In genomic region chr4:85570388-85570787, GRCh38 we compare ENCODE assay signal across 15 cellular contexts.
"Had no signal": no experiment of that assay in that cellular context is flagged by ENCODE, and none has a peak within 500 bp of the region (broad histone marks: within the 10 kb centered on the region; RNA-seq: fewer than 3 reads in every experiment).

No MANE protein-coding gene starts in this region.

- H3K27me3 Mint-ChIP-seq: activated naive CD4-positive, alpha-beta T cell treated with anti-CD3 and anti-CD28 coated beads, Interleukin-2, amount 50 U/mL, for 24 hours had no signal

- H3K4me3 Mint-ChIP-seq: activated naive CD4-positive, alpha-beta T cell treated with anti-CD3 and anti-CD28 coated beads, Interleukin-2, amount 50 U/mL, for 24 hours; natural killer cell had no signal

- FAIRE-seq: colon had no signal

- H3K27me3 ChIP-seq: hepatocyte, tibial nerve, vagina had no signal

- H3K4me1 Mint-ChIP-seq: activated naive CD4-positive, alpha-beta T cell treated with anti-CD3 and anti-CD28 coated beads, Interleukin-2, amount 50 U/mL, for 24 hours; natural killer cell had no signal

- H3K36me3 ChIP-seq: left ventricle myocardium inferior, vagina had no signal

- H3K4me3 ChIP-seq: hepatocyte, left ventricle myocardium inferior, tibial nerve, vagina had no signal

- H3K36me3 Mint-ChIP-seq: activated naive CD4-positive, alpha-beta T cell treated with anti-CD3 and anti-CD28 coated beads, Interleukin-2, amount 50 U/mL, for 24 hours; natural killer cell had no signal

- H3K4me1 ChIP-seq: left ventricle myocardium inferior, vagina had no signal

- H3K9me3 Mint-ChIP-seq: activated naive CD4-positive, alpha-beta T cell treated with anti-CD3 and anti-CD28 coated beads, Interleukin-2, amount 50 U/mL, for 24 hours had no signal

- H3K27ac Mint-ChIP-seq: activated naive CD4-positive, alpha-beta T cell treated with anti-CD3 and anti-CD28 coated beads, Interleukin-2, amount 50 U/mL, for 24 hours; natural killer cell had no signal

- H3K9me3 ChIP-seq: left ventricle myocardium inferior, tibial nerve, vagina had no signal

- DNase-seq: activated CD4-positive, alpha-beta T cell treated with anti-CD3 and anti-CD28 coated beads for 1 hour; activated CD4-positive, alpha-beta T cell treated with anti-CD3 and anti-CD28 coated beads, Interleukin-2, amount 50 U/mL, for 4 hours; amniotic stem cell; left ventricle myocardium inferior; mesenchymal stem cell; natural killer cell; retina; stimulated activated CD4-positive, alpha-beta T cell treated with anti-CD3 and anti-CD28 coated beads, Interleukin-12 subunit alpha, Interleukin-12 subunit beta, amount 100 ng/mL, for 4 hours; stimulated activated CD4-positive, alpha-beta T cell treated with anti-CD3 and anti-CD28 coated beads, Interleukin-2, amount 100 ng/mL, for 24 hours; T1000 had no signal

- H2AFZ ChIP-seq: hepatocyte had no signal

- H3K4me2 ChIP-seq: hepatocyte had no signal

- ATAC-seq: natural killer cell had no signal

- H3K27ac ChIP-seq: hepatocyte, left ventricle myocardium inferior, vagina had no signal
